ENCODE assay signal across 22 cellular contexts in genomic region chr17:72599891-72600290, GRCh38.
"Had no signal": no experiment of that assay in that cellular context is flagged by ENCODE, and none has a peak within 500 bp of the region (broad histone marks: within the 10 kb centered on the region; RNA-seq: fewer than 3 reads in every experiment).

No MANE protein-coding gene starts in this region.

- H3K4me1 Mint-ChIP-seq: activated T-helper 17 cell treated with anti-CD3 and anti-CD28 coated beads, Interleukin-2, amount 50 U/mL, for 72 hours; naive thymus-derived CD8-positive, alpha-beta T cell had no signal

- H3K4me3 Mint-ChIP-seq: activated T-cell treated with anti-CD3 and anti-CD28 coated beads, Interleukin-2, amount 50 U/mL, for 24 hours; activated T-helper 17 cell treated with anti-CD3 and anti-CD28 coated beads, Interleukin-2, amount 50 U/mL, for 72 hours; brain; naive thymus-derived CD8-positive, alpha-beta T cell; type B pancreatic cell; WTC11 had no signal

- FAIRE-seq: kidney had no signal

- H3K27me3 Mint-ChIP-seq: brain, type B pancreatic cell had no signal

- H3K36me3 Mint-ChIP-seq: activated naive CD4-positive, alpha-beta T cell treated with anti-CD3 and anti-CD28 coated beads, Interleukin-2, amount 50 U/mL, for 72 hours; brain; naive thymus-derived CD8-positive, alpha-beta T cell; type B pancreatic cell; WTC11 had no signal

- H3K9me3 Mint-ChIP-seq: activated naive CD4-positive, alpha-beta T cell treated with anti-CD3 and anti-CD28 coated beads, Interleukin-2, amount 50 U/mL, for 72 hours; activated T-cell treated with anti-CD3 and anti-CD28 coated beads, Interleukin-2, amount 50 U/mL, for 24 hours; activated T-helper 17 cell treated with anti-CD3 and anti-CD28 coated beads, Interleukin-2, amount 50 U/mL, for 72 hours; naive thymus-derived CD8-positive, alpha-beta T cell; type B pancreatic cell; WTC11 had no signal

- H3K4me1 ChIP-seq: psoas muscle, right atrium auricular region had no signal

- H3K9me3 ChIP-seq: psoas muscle, right atrium auricular region, thoracic aorta had no signal

- ATAC-seq: activated naive CD4-positive, alpha-beta T cell treated with anti-CD3 and anti-CD28 coated beads, Interleukin-2, amount 50 U/mL, for 72 hours; activated T-helper 17 cell treated with anti-CD3 and anti-CD28 coated beads, Interleukin-2, amount 50 U/mL, for 72 hours; esophagus mucosa; naive thymus-derived CD8-positive, alpha-beta T cell; psoas muscle; WTC11 had no signal

- H3K27ac Mint-ChIP-seq: activated naive CD4-positive, alpha-beta T cell treated with anti-CD3 and anti-CD28 coated beads, Interleukin-2, amount 50 U/mL, for 72 hours; activated T-cell treated with anti-CD3 and anti-CD28 coated beads, Interleukin-2, amount 50 U/mL, for 24 hours; activated T-helper 17 cell treated with anti-CD3 and anti-CD28 coated beads, Interleukin-2, amount 50 U/mL, for 72 hours; brain; naive thymus-derived CD8-positive, alpha-beta T cell; WTC11 had no signal

- H3K4me3 ChIP-seq: lung, psoas muscle, right atrium auricular region, thoracic aorta had no signal

- DNase-seq: activated CD8-positive, alpha-beta memory T cell treated with anti-CD3 and anti-CD28 coated beads for 24 hours; activated CD8-positive, alpha-beta memory T cell treated with anti-CD3 and anti-CD28 coated beads, Interleukin-2, amount 50 U/mL, for 4 hours; activated T-cell treated with anti-CD3 and anti-CD28 coated beads, Interleukin-2, amount 50 U/mL, for 24 hours; aorta; dermis blood vessel endothelial cell; effector CD8-positive, alpha-beta T cell; foreskin melanocyte; kidney; naive thymus-derived CD8-positive, alpha-beta T cell; psoas muscle; stimulated activated CD4-positive, alpha-beta T cell treated with anti-CD3 and anti-CD28 coated beads, Interleukin-4, amount 100 ng/mL, for 24 hours; stimulated activated naive CD4-positive, alpha-beta T cell treated with Interleukin-2 at 50 U/mL for 16 hours; T1000 had no signal

- H3K27ac ChIP-seq: psoas muscle, right atrium auricular region had no signal
